15 cellular contexts compared by ENCODE assay signal in genomic region chr16:73037845-73038570, GRCh38. TPM values are rescaled to one million over a fixed set of nuclear protein-coding genes. Genes with fewer than 3 reads are reported as not detected.
DNase-seq lines count a peak whose midpoint lies in the region; ATAC-seq and TF ChIP-seq lines count a peak whose summit lies in the region.
"Had no signal": no experiment of that assay in that cellular context is flagged by ENCODE, and none has a peak within 500 bp of the region (broad histone marks: within the 10 kb centered on the region; RNA-seq: fewer than 3 reads in every experiment).

No MANE protein-coding gene starts in this region.

- H3K36me3 Mint-ChIP-seq in Caco-2 (ENCODE audit: insufficient read depth, unreplicated experiment), result peaks cover 33% of the 10 kb centered on the region

- TF ChIP-seq CTCF in Caco-2 (IDR thresholded peaks at IDR 0.05; ENCODE audit: insufficient read depth in 1 of 2, low read depth in 1 of 2, low read length in 1 of 2, severe bottlenecking in 1 of 2, unreplicated experiment in 1 of 2), result no peak
- TF ChIP-seq CTCF in SK-N-SH (IDR thresholded peaks at IDR 0.05), result no peak
- no peak for TF ChIP-seq CTCF in sigmoid colon (IDR thresholded peaks at IDR 0.05)
- TF ChIP-seq CTCF in Peyer's patch (IDR thresholded peaks at IDR 0.05), result no peak
- no peak for TF ChIP-seq CTCF in testis (IDR thresholded peaks at IDR 0.05)

- peak overlapping the region; percentile 95 for H3K27ac Mint-ChIP-seq in Caco-2 (ENCODE audit: unreplicated experiment)
- H3K27ac Mint-ChIP-seq: activated naive CD8-positive, alpha-beta T cell treated with anti-CD3 and anti-CD28 coated beads, Interleukin-2, amount 50 U/mL, for 24 hours; activated T-helper 17 cell treated with anti-CD3 and anti-CD28 coated beads, Interleukin-2, amount 50 U/mL, for 72 hours; T-helper 17 cell had no signal

- H3K27ac ChIP-seq in SK-N-SH (ENCODE audit: low read depth in 2 of 2, low read length in 1 of 2) (peak overlapping the region in 1 of 2 experiments; percentile 84; a peak in 2 of 4 replicates), sigmoid colon (peak overlapping the region in 3 of 4 donors; percentile 58 to 80 (median 76)), Peyer's patch (no peak overlapping the region), testis (no peak overlapping the region)

- CTCF ChIA-PET in Caco-2 (lab: Charles Lee), result interaction anchor here (0.6 to 1.8 kb wide), 5 partner anchors 7 to 205 kb away, joined by 3 to 6 read pairs (median 4); no protein-coding TSS in a partner anchor
- CTCF ChIA-PET in SK-N-SH (lab: Yijun Ruan, JAX), result interaction anchor here (0.8 to 2.7 kb wide), 7 partner anchors 9 to 205 kb away, joined by 3 to 12 read pairs (median 3); no protein-coding TSS in a partner anchor

- POLR2A ChIA-PET in Caco-2 (lab: Charles Lee), result interaction anchor here (0.5 to 0.9 kb wide), 4 partner anchors 7 to 50 kb away, joined by 4 to 12 read pairs (median 7); partner anchors contain the start of gene ZFHX3
- POLR2A ChIA-PET in SK-N-SH (lab: Yijun Ruan, JAX), result no interaction called here

- intact Hi-C loops in Caco-2 (cut with micrococcal nuclease; ENCODE audit: unreplicated experiment), result loop anchor here (1.0 to 5.0 kb wide), 2 partner anchors 19 to 101 kb away; no protein-coding TSS in a partner anchor
- intact Hi-C loops in sigmoid colon (cut with DNase I), result no loop called here
- intact Hi-C loops in testis (cut with DNase I; ENCODE audit: low total_unique reads), result no loop called here

- DNase-seq in Caco-2 (peak; percentile 36 to 57), SK-N-SH (peak; percentile 60), left kidney (ENCODE audit: low read depth, low spot score) (peak; percentile 52), sigmoid colon (peak; percentile 63), Peyer's patch (no peak), testis (no peak)
- DNase-seq in stimulated activated CD4-positive, alpha-beta T cell treated with anti-CD3 and anti-CD28 coated beads, Interleukin-2, amount 100 ng/mL, for 48 hours, result no peak
- DNase-seq: activated naive CD8-positive, alpha-beta T cell treated with anti-CD3 and anti-CD28 coated beads, Interleukin-2, amount 50 U/mL, for 24 hours; COR-L47; NCI-H187; NCI-H345; stimulated activated naive CD4-positive, alpha-beta T cell; T-helper 17 cell had no signal

- H3K36me3 ChIP-seq in Caco-2 (ENCODE audit: control insufficient read depth, insufficient read depth, low read length) (no peaks in the 10 kb centered on the region), SK-N-SH (replicated peaks in 1 of 2; ENCODE audit: control insufficient read depth in 1 of 2, insufficient read depth in 2 of 2, low read length in 1 of 2) (no peaks in the 10 kb centered on the region), sigmoid colon (no peaks in the 10 kb centered on the region), Peyer's patch (no peaks in the 10 kb centered on the region), testis (ENCODE audit: low read depth, missing control alignments) (no peaks in the 10 kb centered on the region)

- H3K27me3 ChIP-seq in Caco-2 (replicated peaks; ENCODE audit: control insufficient read depth, insufficient read depth, low read length) (no peaks in the 10 kb centered on the region), SK-N-SH (ENCODE audit: insufficient read depth) (no peaks in the 10 kb centered on the region), sigmoid colon (no peaks in the 10 kb centered on the region), Peyer's patch (no peaks in the 10 kb centered on the region), testis (no peaks in the 10 kb centered on the region)

- no peaks in the 10 kb centered on the region for H3K9me3 Mint-ChIP-seq in Caco-2 (ENCODE audit: unreplicated experiment)
- H3K9me3 Mint-ChIP-seq: activated naive CD8-positive, alpha-beta T cell treated with anti-CD3 and anti-CD28 coated beads, Interleukin-2, amount 50 U/mL, for 24 hours; activated T-helper 17 cell treated with anti-CD3 and anti-CD28 coated beads, Interleukin-2, amount 50 U/mL, for 72 hours had no signal

- H3K4me3 Mint-ChIP-seq in Caco-2 (ENCODE audit: unreplicated experiment), result peak overlapping the region; percentile 75
- H3K4me3 Mint-ChIP-seq: activated naive CD8-positive, alpha-beta T cell treated with anti-CD3 and anti-CD28 coated beads, Interleukin-2, amount 50 U/mL, for 24 hours; activated T-helper 17 cell treated with anti-CD3 and anti-CD28 coated beads, Interleukin-2, amount 50 U/mL, for 72 hours; T-helper 17 cell had no signal

- peaks cover 79% of the 10 kb centered on the region for H4K20me1 ChIP-seq in SK-N-SH (ENCODE audit: insufficient read depth)

- no peaks in the 10 kb centered on the region for H3K9me2 ChIP-seq in SK-N-SH

- H3K4me3 ChIP-seq in Caco-2 (ENCODE audit: low read depth, low read length), result no peak overlapping the region
- H3K4me3 ChIP-seq in SK-N-SH (ENCODE audit: low read depth in 2 of 2, low read length in 1 of 2), result no peak overlapping the region
- no peak overlapping the region for H3K4me3 ChIP-seq in sigmoid colon
- H3K4me3 ChIP-seq in Peyer's patch, result no peak overlapping the region
- no peak overlapping the region for H3K4me3 ChIP-seq in testis

- peaks cover 98% of the 10 kb centered on the region for H3K79me2 ChIP-seq in SK-N-SH (ENCODE audit: insufficient read depth)

- H3K9ac ChIP-seq in SK-N-SH, result no peak overlapping the region

- H3K4me1 ChIP-seq in Caco-2 (peaks cover 73% of the 10 kb centered on the region), SK-N-SH (ENCODE audit: control insufficient read depth in 1 of 2, insufficient read depth in 2 of 2, low read depth in 1 of 2, low read length in 1 of 2) (peaks cover 37 to 45% of the 10 kb centered on the region in 2 experiments; a peak in 3 of 4 replicates), sigmoid colon (peaks cover 0 to 93% (median 76%) of the 10 kb centered on the region in 4 donors), Peyer's patch (peaks cover 0 to under 1% (median 0%) of the 10 kb centered on the region in 4 donors), testis (no peaks in the 10 kb centered on the region)

- H3K27me3 Mint-ChIP-seq in Caco-2 (ENCODE audit: insufficient read depth, unreplicated experiment), result no peaks in the 10 kb centered on the region

- TF ChIP-seq EP300 in SK-N-SH (IDR thresholded peaks at IDR 0.05; ENCODE audit: borderline replicate concordance in 1 of 2, low read depth in 1 of 2, low read length in 1 of 2) (peak in 1 of 2 experiments; percentile 38; a peak in 1 of 4 replicates), sigmoid colon (IDR thresholded peaks at IDR 0.05) (no peak)

- BruUV-seq in Caco-2 (replicated peaks; lab: Mats Ljungman, UMichigan), result no TSS peak

- TF ChIP-seq RAD21 in SK-N-SH (IDR thresholded peaks at IDR 0.05; ENCODE audit: low read length), result no peak

- peaks cover 84% of the 10 kb centered on the region for H3K4me1 Mint-ChIP-seq in Caco-2 (ENCODE audit: low read depth, unreplicated experiment)
- H3K4me1 Mint-ChIP-seq: activated T-helper 17 cell treated with anti-CD3 and anti-CD28 coated beads, Interleukin-2, amount 50 U/mL, for 72 hours had no signal

- no peak for ATAC-seq in HG02798 (IDR thresholded peaks at IDR 0.05; ENCODE audit: poor library complexity, unreplicated experiment)
- ATAC-seq: activated naive CD8-positive, alpha-beta T cell treated with anti-CD3 and anti-CD28 coated beads, Interleukin-2, amount 50 U/mL, for 24 hours; activated T-helper 17 cell treated with anti-CD3 and anti-CD28 coated beads, Interleukin-2, amount 50 U/mL, for 72 hours; T-helper 17 cell had no signal

- 77% methylated on average over 14 of the region's 14 CpGs for WGBS in SK-N-SH (ENCODE audit: low lambda C conversion rate)
- WGBS in sigmoid colon, 2 donors, result 78 to 82% methylated on average over 14 of the region's 14 CpGs
- WGBS in testis, 2 donors, result 85 to 87% methylated on average over 11 to 14 of the region's 14 CpGs

- no peaks in the 10 kb centered on the region for H3F3A ChIP-seq in SK-N-SH (replicated peaks; ENCODE audit: insufficient read depth)

- H3K9me3 ChIP-seq in Caco-2 (no peaks in the 10 kb centered on the region), SK-N-SH (no peaks in the 10 kb centered on the region), sigmoid colon (no peaks in the 10 kb centered on the region), Peyer's patch (no peaks in the 10 kb centered on the region), testis (no peaks in the 10 kb centered on the region)

- no peak overlapping the region for H2AFZ ChIP-seq in SK-N-SH (ENCODE audit: low read depth)

- TF ChIP-seq POLR2A in sigmoid colon (IDR thresholded peaks at IDR 0.05), result no peak
- TF ChIP-seq POLR2A in Peyer's patch (IDR thresholded peaks at IDR 0.05), result no peak
- TF ChIP-seq POLR2A in testis (IDR thresholded peaks at IDR 0.05), result no peak

- no peak overlapping the region for H3K4me2 ChIP-seq in SK-N-SH

TF ChIP-seq in SK-N-SH, 30 proteins besides CTCF, POLR2A, EP300 and RAD21 (continues in another document):
- TF ChIP-seq RXRA (IDR thresholded peaks at IDR 0.05; ENCODE audit: borderline replicate concordance, low read depth) (no peak), NRF1 (IDR thresholded peaks at IDR 0.05; ENCODE audit: low read depth, low read length) (no peak), EZH2phosphoT487 (IDR thresholded peaks at IDR 0.05; ENCODE audit: borderline replicate concordance, low read depth) (no peak), SIN3A (IDR thresholded peaks at IDR 0.05; ENCODE audit: borderline replicate concordance, low read depth, low read length) (no peak), NFIC (IDR thresholded peaks at IDR 0.05; ENCODE audit: borderline replicate concordance) (no peak), FOSL2 (IDR thresholded peaks at IDR 0.05; ENCODE audit: borderline replicate concordance, low read depth) (no peak), TAF1 (IDR thresholded peaks at IDR 0.05; ENCODE audit: borderline replicate concordance, low read depth, low read length) (no peak), FOXJ3 (CRISPR knock-in tag; IDR thresholded peaks at IDR 0.05) (peak; percentile 74), TCF12 (IDR thresholded peaks at IDR 0.05) (no peak), POLR2AphosphoS5 (IDR thresholded peaks at IDR 0.05; ENCODE audit: low read depth, low read length) (no peak), GABPA (IDR thresholded peaks at IDR 0.05; ENCODE audit: low read depth) (no peak)

RNA-seq across cellular contexts. Expression of gene ZFHX3, which starts 9.9 kb away (rescaled TPM):
- total RNA-seq in Caco-2 (2022), result 39.9 TPM in 2 replicates
- 1.9 and 2.0 TPM in 2 replicates for polyA plus RNA-seq in SK-N-SH (2012; rRNA removed)
- 1.9 and 2.0 TPM in 2 replicates for polyA plus RNA-seq in SK-N-SH (2012; cell fraction: cytosol; rRNA removed)
- polyA plus RNA-seq in SK-N-SH (2012; cell fraction: nucleus; rRNA removed), result 4.1 and 5.0 TPM in 2 replicates
- 10 to 100 TPM; 17.8 to 38.8 (median 19.1) TPM for total RNA-seq in sigmoid colon
- polyA plus RNA-seq in sigmoid colon, result 1 to 10 TPM in 2 of 3 donors, under 1 TPM in 1; 0.69 to 4.3 (median 1.2) TPM
- 10 to 100 TPM in 3 of 4 donors, 1 to 10 TPM in 1; 6.3 to 39.6 (median 14.6) TPM for total RNA-seq in Peyer's patch
- total RNA-seq in testis, result 10 to 100 TPM; 15.7 to 19.9 TPM
- 3.3 TPM for polyA plus RNA-seq in testis (ENCODE audit: insufficient read depth, low read depth, low replicate concordance)

Comparison
In these comparisons a context has a peak if more than half of its experiments do, and no peak if none do; other contexts are left out.
1. DNase-seq: peak in Caco-2 (2 of 2), SK-N-SH (single experiment), left kidney (single experiment) and sigmoid colon (single experiment); none in stimulated activated CD4-positive, alpha-beta T cell treated with anti-CD3 and anti-CD28 coated beads, Interleukin-2, amount 100 ng/mL, for 48 hours (0 of 2), Peyer's patch (0 of 3) and testis (single experiment).
2. H3K27ac ChIP-seq: peak in sigmoid colon (3 of 4); none in Peyer's patch (0 of 4) and testis (0 of 2).